8 cellular contexts compared by ENCODE assay signal in the genomic region with DNA sequence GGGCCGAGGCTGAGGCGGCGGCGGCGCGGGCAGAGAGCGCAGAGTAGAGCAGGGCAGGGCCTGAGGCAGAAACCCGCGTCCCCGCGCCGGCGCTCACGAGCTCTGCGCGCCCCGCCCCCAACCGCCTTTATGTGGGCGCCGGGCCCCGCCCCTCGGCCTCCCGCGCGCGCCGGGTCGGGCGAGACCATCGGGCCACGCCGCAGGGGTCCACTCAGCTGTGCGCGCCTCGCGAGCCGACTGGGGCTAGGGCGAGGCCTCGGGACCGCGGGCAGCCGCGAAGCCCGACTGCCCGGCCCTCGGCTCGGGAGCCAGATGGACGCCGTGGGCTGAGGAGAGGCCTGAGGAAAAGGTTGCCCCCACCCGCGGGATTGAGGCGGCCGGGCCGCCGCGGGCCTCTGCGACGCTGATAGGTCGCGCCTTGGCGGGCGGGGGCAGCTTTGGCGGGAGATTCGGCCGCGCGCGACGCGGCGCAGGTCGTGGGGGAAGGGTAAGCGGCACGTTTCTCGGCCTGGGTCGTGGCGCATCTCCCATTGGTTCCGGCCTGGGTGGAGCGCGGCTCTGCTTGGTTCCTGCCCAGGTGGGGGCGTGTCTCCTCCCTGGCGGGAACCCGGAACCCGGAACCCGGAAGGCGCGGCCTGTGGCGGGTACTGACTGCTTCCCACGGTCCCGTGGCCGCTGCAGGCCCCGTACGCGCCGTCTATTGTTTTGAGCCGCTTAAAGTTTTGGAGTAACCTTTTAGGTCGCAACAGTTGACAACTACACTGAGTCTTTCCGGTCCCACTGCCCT. TPM values are rescaled to one million over a fixed set of nuclear protein-coding genes. Genes with fewer than 3 reads are reported as not detected.
A peak's percentile ranks its signal among the peaks of the same experiment; 100 is the strongest.
DNase-seq lines count a peak whose midpoint lies in the region; ATAC-seq, FAIRE-seq and TF ChIP-seq lines count a peak whose summit lies in the region.

A gene (minus strand): TSS at position 104 of the 787 bp plus-strand sequence. CDS start 131 bp downstream, outside the sequence.

- H3K4me1 ChIP-seq in fibroblast of lung (ENCODE audit: control insufficient read depth, extremely low read depth, insufficient read depth, low read length) = peaks cover 2% of the 10 kb centered on the region

- no peak for TF ChIP-seq CTCF in RWPE1 (conservative IDR thresholded peaks at IDR 0.05; ENCODE audit: low read depth)
- TF ChIP-seq CTCF in fibroblast of lung (conservative IDR thresholded peaks at IDR 0.05 in 1 of 2, IDR thresholded peaks at IDR 0.05 in 1 of 2; ENCODE audit: low read depth in 1 of 2, low read length in 2 of 2) = no peak
- no peak for TF ChIP-seq CTCF in natural killer cell (IDR thresholded peaks at IDR 0.05)

- ATAC-seq in activated T-helper 17 cell treated with anti-CD3 and anti-CD28 coated beads, Interleukin-2, amount 50 U/mL, for 72 hours (replicated peaks) = peak; percentile 91
- peak; percentile 82 to 93 (median 84) for ATAC-seq in natural killer cell

- FAIRE-seq in H54 (lab: Jason Lieb, UNC) = no peak

- peak within 1 kb of the TSS; percentile 96 for H3K27ac ChIP-seq in RWPE1
- peak within 1 kb of the TSS; percentile 95 for H3K27ac ChIP-seq in fibroblast of lung (ENCODE audit: insufficient read depth, low read length)

- peaks cover 29% of the 10 kb centered on the region for H3K4me1 Mint-ChIP-seq in activated T-helper 17 cell treated with anti-CD3 and anti-CD28 coated beads, Interleukin-2, amount 50 U/mL, for 72 hours
- H3K4me1 Mint-ChIP-seq in natural killer cell = peaks cover 10 to 60% of the 10 kb centered on the region in 2 donors

- H3K9me3 Mint-ChIP-seq in activated T-helper 17 cell treated with anti-CD3 and anti-CD28 coated beads, Interleukin-2, amount 50 U/mL, for 72 hours = no peaks in the 10 kb centered on the region
- H3K9me3 Mint-ChIP-seq in natural killer cell = no peaks in the 10 kb centered on the region

- H3K9ac ChIP-seq in fibroblast of lung (ENCODE audit: insufficient read depth, low read length) = peak within 1 kb of the TSS; percentile 99

- POLR2A ChIA-PET in RWPE1 (lab: Yijun Ruan, JAX; ENCODE audit: low non-redundant PET) = interaction anchor here (0.6 to 0.7 kb wide), 2 partner anchors 19 to 23 kb away, joined by 3 to 8 read pairs; no protein-coding TSS in a partner anchor

- peak within 1 kb of the TSS; percentile 87 to 95 (median 94) for H3K4me3 ChIP-seq in fibroblast of lung (replicated peaks in 1 of 4; ENCODE audit: control extremely low read depth in 1 of 4, insufficient read depth in 1 of 4, low read depth in 3 of 4, low read length in 4 of 4)

- peak; percentile 93 for TF ChIP-seq POLR2A in H54 (IDR thresholded peaks at IDR 0.05; ENCODE audit: low read depth, low read length)

- H3K36me3 ChIP-seq in fibroblast of lung (ENCODE audit: control insufficient read depth, insufficient read depth, low read length) = peaks cover 7% of the 10 kb centered on the region

- H3K27ac Mint-ChIP-seq in activated T-helper 17 cell treated with anti-CD3 and anti-CD28 coated beads, Interleukin-2, amount 50 U/mL, for 72 hours = peak within 1 kb of the TSS; percentile 97
- peak within 1 kb of the TSS; percentile 95 to 96 for H3K27ac Mint-ChIP-seq in natural killer cell

- DNase-seq in EL (peak; percentile 96), H54 (ENCODE audit: insufficient read length, low spot score) (peak; percentile 87), LoVo (ENCODE audit: low spot score) (peak; percentile 97), RWPE1 (ENCODE audit: low spot score) (peak; percentile 94), fibroblast of lung (ENCODE audit: low read depth in 2 of 2) (peak; percentile 89 to 91), natural killer cell (peak; percentile 94)
- peak; percentile 99 for DNase-seq in stimulated activated naive CD4-positive, alpha-beta T cell treated with Interleukin-2 at 50 U/mL for 16 hours (lab: John Stamatoyannopoulos, UW)

- CTCF ChIA-PET in RWPE1 (lab: Yijun Ruan, JAX) = no interaction called here

- no peaks in the 10 kb centered on the region for H3K9me3 ChIP-seq in fibroblast of lung (ENCODE audit: control insufficient read depth, insufficient read depth, low read depth, low read length)

- no peaks in the 10 kb centered on the region for H3K27me3 ChIP-seq in fibroblast of lung (ENCODE audit: control insufficient read depth, insufficient read depth, low read length)

- intact Hi-C loops in natural killer cell (cut with micrococcal nuclease) = loop anchor here (1.0 to 5.0 kb wide), 2 partner anchors 9 to 130 kb away; a partner anchor contains a TSS

- H3K4me2 ChIP-seq in fibroblast of lung (ENCODE audit: extremely low read depth, insufficient read depth, low read length) = peak within 1 kb of the TSS; percentile 98

- no peaks in the 10 kb centered on the region for H4K20me1 ChIP-seq in fibroblast of lung (ENCODE audit: control insufficient read depth, extremely low read depth, insufficient read depth, low read length)

- peak within 1 kb of the TSS; percentile 100 for H3K4me3 Mint-ChIP-seq in activated T-helper 17 cell treated with anti-CD3 and anti-CD28 coated beads, Interleukin-2, amount 50 U/mL, for 72 hours
- peak within 1 kb of the TSS; percentile 95 for H3K4me3 Mint-ChIP-seq in natural killer cell

- H2AFZ ChIP-seq in fibroblast of lung (ENCODE audit: low read length) = peak within 1 kb of the TSS; percentile 70

- peaks cover 52% of the 10 kb centered on the region for H3K79me2 ChIP-seq in fibroblast of lung (ENCODE audit: control insufficient read depth, insufficient read depth, low read length)

- peaks cover 79% of the 10 kb centered on the region for H3K36me3 Mint-ChIP-seq in activated T-helper 17 cell treated with anti-CD3 and anti-CD28 coated beads, Interleukin-2, amount 50 U/mL, for 72 hours (ENCODE audit: low read depth)
- no peaks in the 10 kb centered on the region for H3K36me3 Mint-ChIP-seq in natural killer cell

- no peaks in the 10 kb centered on the region for H3K27me3 Mint-ChIP-seq in activated T-helper 17 cell treated with anti-CD3 and anti-CD28 coated beads, Interleukin-2, amount 50 U/mL, for 72 hours
- no peaks in the 10 kb centered on the region for H3K27me3 Mint-ChIP-seq in natural killer cell (ENCODE audit: low read depth in 2 of 2)

RNA-seq across cellular contexts. Expression of the gene that starts here (rescaled TPM):
- 100 to 1,000 TPM in 1 of 2 donors, 10 to 100 TPM in 1; 68.2 to 132 TPM for total RNA-seq in activated T-helper 17 cell treated with anti-CD3 and anti-CD28 coated beads, Interleukin-2, amount 50 U/mL, for 72 hours
- total RNA-seq in fibroblast of lung = 49.7 and 50.8 TPM in 2 replicates
- polyA plus RNA-seq in fibroblast of lung = 108 and 152 TPM in 2 replicates
- polyA plus RNA-seq in fibroblast of lung (2012) = 54.4 and 67.6 TPM in 2 replicates
- 9.7 and 10.9 TPM in 2 replicates for polyA minus RNA-seq in fibroblast of lung (ENCODE audit: low replicate concordance)
- 10 to 100 TPM; 29.5 to 38.8 (median 38.6) TPM for total RNA-seq in natural killer cell

Comparison
In these comparisons a context has a peak if more than half of its experiments do, and no peak if none do; other contexts are left out.
1. Peak in every context shown above with its lines: DNase-seq, ATAC-seq, H3K4me3 ChIP-seq and H3K27ac ChIP-seq.